ENCODE assay signal across 29 cellular contexts in the genomic region with DNA sequence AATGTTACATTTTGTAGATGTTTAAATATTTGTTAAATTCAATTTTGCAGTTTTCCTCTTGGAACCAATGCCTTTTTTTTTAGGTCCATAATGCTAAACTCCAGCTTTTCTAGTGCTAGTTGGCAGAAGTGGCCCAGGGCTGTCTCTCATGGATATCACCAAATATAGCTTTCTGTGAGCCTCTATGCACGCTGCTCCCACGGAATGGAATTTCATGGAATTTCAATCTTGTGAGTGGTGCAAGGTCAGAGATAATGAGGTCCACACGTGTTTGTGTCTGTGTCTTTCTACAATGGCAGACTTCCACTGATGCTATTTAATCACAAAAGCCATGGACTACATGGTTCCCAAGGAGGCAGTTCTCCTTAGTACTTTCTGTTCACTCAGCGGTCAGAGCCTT.
DNase-seq lines count a peak whose midpoint lies in the region; ATAC-seq and TF ChIP-seq lines count a peak whose summit lies in the region.
"Had no signal": no experiment of that assay in that cellular context is flagged by ENCODE, and none has a peak within 500 bp of the region (broad histone marks: within the 10 kb centered on the region; RNA-seq: fewer than 3 reads in every experiment).

No MANE protein-coding gene starts in this region.

- no peak overlapping the region for H3K4me3 ChIP-seq in fibroblast of villous mesenchyme (ENCODE audit: low read depth, low read length)
- H3K4me3 ChIP-seq: gastrocnemius medialis, hepatocyte, lower lobe of right lung, psoas muscle, SK-N-MC, transverse colon had no signal

- no peak for ATAC-seq in HG02588 (IDR thresholded peaks at IDR 0.05; ENCODE audit: unreplicated experiment)
- ATAC-seq: activated CD8-positive, alpha-beta memory T cell treated with anti-CD3 and anti-CD28 coated beads, Interleukin-2, amount 10 ng/mL, durations not matched to agents 7 days and 5 days; gastrocnemius medialis; lower lobe of right lung; natural killer cell; PC-3; psoas muscle; sciatic nerve had no signal

- no peak for TF ChIP-seq CTCF in fibroblast of villous mesenchyme (IDR thresholded peaks at IDR 0.05; ENCODE audit: insufficient read depth, low read depth, low read length)

- DNase-seq in EL (peak; percentile 49), astrocyte of the hippocampus (ENCODE audit: low read depth, low spot score) (peak; percentile 31), fibroblast of villous mesenchyme (ENCODE audit: low read depth) (peak; percentile 37), HuH-7.5 (ENCODE audit: low spot score) (no peak), posterior vena cava (ENCODE audit: low spot score) (no peak), cerebellar nuclear complex (lab: John Stamatoyannopoulos, UW) (no peak)
- DNase-seq: activated B cell treated with CpG ODN at 0.5 μM for 24 hours; activated CD4-positive, alpha-beta T cell treated with anti-CD3 and anti-CD28 coated beads, Interleukin-2, amount 10 ng/mL, durations not matched to agents 7 days and 5 days; activated CD8-positive, alpha-beta memory T cell treated with anti-CD3 and anti-CD28 coated beads, Interleukin-2, amount 10 ng/mL, durations not matched to agents 7 days and 5 days; activated T-cell treated with anti-CD3 and anti-CD28 coated beads, Interleukin-2, amount 50 U/mL, for 48 hours; CD4-positive, alpha-beta memory T cell; cortex of kidney; gastrocnemius medialis; Karpas-422; lower lobe of right lung; natural killer cell; NCI-H1417 treated with DMSO at 0.1 percent for 48 hours; NCI-H2081; NCI-H526; NK-92 treated with Interleukin-12 subunit alpha and Interleukin-12 subunit beta, amount 100 ng/mL, for 24 hours; occipital lobe; PC-3; psoas muscle; stimulated activated CD4-positive, alpha-beta T cell treated with anti-CD3 and anti-CD28 coated beads, Interleukin-4, amount 100 ng/mL, for 1 hour; transverse colon had no signal

- intact Hi-C loops in posterior vena cava (cut with DNase I) = no loop called here

Comparison
In these comparisons a context has a peak if more than half of its experiments do, and no peak if none do; other contexts are left out.
1. DNase-seq: peak in EL (single experiment), astrocyte of the hippocampus (single experiment) and fibroblast of villous mesenchyme (single experiment); none in HuH-7.5 (single experiment), posterior vena cava (single experiment) and cerebellar nuclear complex (0 of 2).